8 cellular contexts compared by ENCODE assay signal in the genomic region with DNA sequence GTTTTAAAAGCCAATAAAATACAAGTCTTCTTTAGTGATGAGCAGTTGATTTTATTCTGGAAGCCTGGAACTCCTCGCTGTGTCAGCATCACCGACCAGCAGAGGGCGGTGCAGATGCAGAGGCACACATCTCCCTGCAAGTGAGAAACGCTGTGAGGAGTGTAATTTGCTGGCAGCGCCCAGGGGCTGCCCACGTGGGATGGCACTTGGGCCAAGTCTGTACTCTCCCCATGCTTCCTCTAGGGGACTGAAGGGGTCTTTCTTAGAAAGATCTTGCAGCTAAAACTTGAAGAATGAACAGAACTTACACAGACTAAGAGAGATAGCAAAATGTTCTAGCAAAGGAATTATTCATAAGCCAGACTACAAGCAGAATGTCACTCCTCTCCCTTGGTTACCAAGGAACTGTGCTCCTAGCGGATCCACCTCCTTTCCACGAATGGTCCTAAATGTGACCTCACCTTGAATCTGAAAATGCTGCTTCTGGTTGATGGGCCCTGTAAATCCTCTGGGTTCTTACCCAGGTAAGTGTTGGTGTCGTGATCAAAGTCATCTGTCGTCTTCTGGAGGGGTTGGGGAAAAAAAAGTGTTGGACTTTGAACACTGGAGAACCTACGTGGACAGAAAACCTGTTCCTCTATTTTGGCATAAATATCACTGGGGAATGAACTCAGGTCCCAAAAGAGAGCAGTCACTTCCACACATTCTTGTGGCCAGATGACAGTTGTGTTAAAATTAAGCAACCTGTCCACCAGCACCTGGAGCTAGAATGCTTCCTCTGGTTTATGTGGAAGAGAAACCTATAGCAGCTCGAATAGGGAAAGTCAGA. TPM values are rescaled to one million over a fixed set of nuclear protein-coding genes. Genes with fewer than 3 reads are reported as not detected.
DNase-seq lines count a peak whose midpoint lies in the region; ATAC-seq and TF ChIP-seq lines count a peak whose summit lies in the region.

No MANE protein-coding gene starts in this region.

- H3K9me3 Mint-ChIP-seq in endodermal cell = no peaks in the 10 kb centered on the region

- H3K27ac Mint-ChIP-seq in endodermal cell = no peak overlapping the region

- peak; percentile 52 for DNase-seq in CMK (ENCODE audit: low read depth)
- peak; percentile 27 for DNase-seq in NCI-H748 treated with DMSO at 0.1 percent for 48 hours (lab: John Stamatoyannopoulos, UW)
- peak; percentile 24 to 61 for DNase-seq in activated CD8-positive, alpha-beta memory T cell treated with anti-CD3 and anti-CD28 coated beads for 1 hour (ENCODE audit: extremely low read depth in 1 of 2, low read depth in 1 of 2)
- peak; percentile 94 for DNase-seq in endodermal cell
- DNase-seq in midbrain (lab: John Stamatoyannopoulos, UW) = peak; percentile 81
- peak; percentile 29 to 54 for DNase-seq in stimulated activated CD8-positive, alpha-beta memory T cell treated with anti-CD3 and anti-CD28 coated beads, Interleukin-4, amount 100 ng/mL, for 1 hour (ENCODE audit: low read depth in 2 of 2, low spot score in 1 of 2)

- 44 to 69% methylated on average over 7 to 12 of the region's 12 CpGs for WGBS in endodermal cell (ENCODE audit: insufficient coverage in 1 of 2, insufficient read length in 1 of 2), 2 experiments

- no peaks in the 10 kb centered on the region for H3K9me3 ChIP-seq in endodermal cell (ENCODE audit: control insufficient read depth, low read length)

- H3K4me1 Mint-ChIP-seq in endodermal cell = peaks cover 6% of the 10 kb centered on the region

- peak; percentile 94 for ATAC-seq in GM19351 (IDR thresholded peaks at IDR 0.05; ENCODE audit: unreplicated experiment)
- peak; percentile 95 for ATAC-seq in HG03439 (IDR thresholded peaks at IDR 0.05; ENCODE audit: unreplicated experiment)

- peak; percentile 95 for TF ChIP-seq CTCF in endodermal cell (conservative IDR thresholded peaks at IDR 0.05)

- H3K27me3 Mint-ChIP-seq in endodermal cell (ENCODE audit: insufficient read depth) = peaks cover 7% of the 10 kb centered on the region

- no peak overlapping the region for H3K4me3 Mint-ChIP-seq in endodermal cell

- no peak overlapping the region for H3K9ac ChIP-seq in endodermal cell (ENCODE audit: extremely low read depth, low read length, poor library complexity, severe bottlenecking)

- no peak overlapping the region for H3K4me3 ChIP-seq in endodermal cell (ENCODE audit: low read length)

- H3K4me1 ChIP-seq in endodermal cell (ENCODE audit: control insufficient read depth, insufficient read depth, low read length) = no peaks in the 10 kb centered on the region

- no peak overlapping the region for H3K27ac ChIP-seq in endodermal cell (ENCODE audit: low read depth, low read length)

- H3K36me3 ChIP-seq in endodermal cell (ENCODE audit: control insufficient read depth, insufficient read depth, low read length) = no peaks in the 10 kb centered on the region

- no peaks in the 10 kb centered on the region for H3K27me3 ChIP-seq in endodermal cell (ENCODE audit: control insufficient read depth, insufficient read depth, low read length, poor library complexity, severe bottlenecking)

- no peaks in the 10 kb centered on the region for H3K36me3 Mint-ChIP-seq in endodermal cell (ENCODE audit: low read depth)

RNA-seq across cellular contexts. Expression of gene CNTF, which starts 31.8 kb away (rescaled TPM):
- 1 to 10 TPM; 1.7 to 3.7 TPM for total RNA-seq in endodermal cell
- 0.61 TPM for polyA plus RNA-seq in endodermal cell (2013, experiment 1 of 2)
- 0.83 TPM for polyA plus RNA-seq in endodermal cell (2013, experiment 2 of 2)

Comparison
In these comparisons a context has a peak if more than half of its experiments do, and no peak if none do; other contexts are left out.
1. DNase-seq: peak in every context shown above with its lines; median percentile 94 in endodermal cell; 81 in midbrain; 52 in CMK; 42 in activated CD8-positive, alpha-beta memory T cell treated with anti-CD3 and anti-CD28 coated beads for 1 hour; 42 in stimulated activated CD8-positive, alpha-beta memory T cell treated with anti-CD3 and anti-CD28 coated beads, Interleukin-4, amount 100 ng/mL, for 1 hour; 27 in NCI-H748 treated with DMSO at 0.1 percent for 48 hours.